Comparison of ENCODE assay signal across 11 cellular contexts in the genomic region with DNA sequence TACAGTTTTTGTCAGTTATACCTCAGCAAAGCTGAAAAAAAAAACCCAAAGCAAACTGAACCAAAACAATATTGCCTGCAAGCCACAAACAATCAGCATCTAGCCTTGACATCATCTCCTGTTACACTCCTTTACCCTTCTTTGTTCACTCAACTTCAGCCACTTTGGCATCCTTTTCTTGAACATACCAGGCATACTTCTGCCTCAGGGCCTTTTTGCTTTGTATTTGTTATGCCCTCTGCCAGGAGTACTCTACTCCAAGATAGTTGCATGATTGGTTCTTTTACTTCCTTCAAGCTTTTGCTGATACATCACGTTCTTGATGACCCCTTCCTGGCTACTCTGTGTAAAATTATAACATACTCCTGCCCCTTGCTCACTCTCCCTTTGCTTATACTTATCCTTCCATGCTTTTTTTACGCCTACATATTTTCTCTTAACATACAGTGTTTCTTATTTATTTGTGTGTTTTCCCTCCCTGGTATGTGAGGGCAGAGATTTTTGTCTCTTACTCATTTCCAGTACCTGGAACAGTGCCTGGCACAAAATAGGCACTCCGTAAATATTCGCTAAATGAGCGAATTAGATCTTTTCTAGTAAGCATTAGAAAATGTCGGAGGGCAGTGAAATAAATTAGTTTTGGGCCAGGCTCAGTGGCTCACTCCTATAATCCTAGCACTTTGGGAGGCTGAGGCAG. TPM values are rescaled to one million over a fixed set of nuclear protein-coding genes. Genes with fewer than 3 reads are reported as not detected.
DNase-seq lines count a peak whose midpoint lies in the region; ATAC-seq and TF ChIP-seq lines count a peak whose summit lies in the region.
"Had no signal": no experiment of that assay in that cellular context is flagged by ENCODE, and none has a peak within 500 bp of the region (broad histone marks: within the 10 kb centered on the region; RNA-seq: fewer than 3 reads in every experiment).

No MANE protein-coding gene starts in this region.

- peaks cover 14% of the 10 kb centered on the region; the same call in 1 of the 2 replicates for H3K4me1 ChIP-seq in HUES64 (ENCODE audit: insufficient read depth, low read length)
- H3K4me1 ChIP-seq: BE2C had no signal

- H3K27ac ChIP-seq in HUES64 (ENCODE audit: low read depth, low read length) = peak overlapping the region; percentile 58
- peak overlapping the region; percentile 44 for H3K27ac ChIP-seq in caudate nucleus (ENCODE audit: low read depth, low read length)
- no peak overlapping the region for H3K27ac ChIP-seq in coronary artery

- DNase-seq in A172 (ENCODE audit: low spot score) (peak; percentile 75), caudate nucleus (lab: John Stamatoyannopoulos, UW) (no peak), islet precursor cell (peak; percentile 76), DMS 273 (lab: John Stamatoyannopoulos, UW; ENCODE audit: unreplicated experiment) (no peak), coronary artery (ENCODE audit: low spot score) (no peak), mucosa of gallbladder (ENCODE audit: low spot score) (no peak)
- DNase-seq: BE2C, glutamatergic neuron, NCI-H1092 treated with DMSO at 0.1 percent for 48 hours had no signal

- no peak for ATAC-seq in activated CD4-positive, CD25-positive, alpha-beta regulatory T cell treated with anti-CD3 and anti-CD28 coated beads, Interleukin-2, amount 50 U/mL, for 24 hours

- peak overlapping the region; percentile 51 for H3K9ac ChIP-seq in HUES64 (ENCODE audit: low read depth, low read length)

- TF ChIP-seq CTCF in coronary artery (IDR thresholded peaks at IDR 0.05) = no peak

- H3K27me3 ChIP-seq in HUES64 (ENCODE audit: insufficient read depth, low read length) = no peaks in the 10 kb centered on the region
- H3K27me3 ChIP-seq: BE2C had no signal

- H3K9me3 ChIP-seq in HUES64 (ENCODE audit: insufficient read depth, low read depth, low read length) = no peaks in the 10 kb centered on the region
- H3K9me3 ChIP-seq: BE2C had no signal

- H3K4me3 ChIP-seq in HUES64 (ENCODE audit: low read length) (no peak overlapping the region), coronary artery (no peak overlapping the region)

- H3K36me3 ChIP-seq in HUES64 (ENCODE audit: insufficient read depth, low read length) = peaks cover 20% of the 10 kb centered on the region

- WGBS in HUES64 = 94% methylated on average over 5 of the region's 6 CpGs

RNA-seq across cellular contexts. Expression of a gene that starts 12.7 kb away (rescaled TPM):
- total RNA-seq in A172 (2014; rRNA removed; shearing (Covaris generic)) = 57.9 and 64.0 TPM in 2 replicates
- polyA plus RNA-seq in HUES64 (2013, experiment 1 of 2) = 71.8 TPM
- polyA plus RNA-seq in HUES64 (2013, experiment 2 of 2) = 94.2 TPM
- 64.8 TPM for total RNA-seq in mucosa of gallbladder

Comparison
In these comparisons a context has a peak if more than half of its experiments do, and no peak if none do; other contexts are left out.
1. DNase-seq: peak in A172 (single experiment) and islet precursor cell (single experiment); none in caudate nucleus (0 of 61), DMS 273 (single experiment), coronary artery (single experiment) and mucosa of gallbladder (single experiment).
2. H3K27ac ChIP-seq: peak in HUES64 (single experiment) and caudate nucleus (single experiment); none in coronary artery (0 of 2).